13 cellular contexts compared by ENCODE assay signal in the genomic region with DNA sequence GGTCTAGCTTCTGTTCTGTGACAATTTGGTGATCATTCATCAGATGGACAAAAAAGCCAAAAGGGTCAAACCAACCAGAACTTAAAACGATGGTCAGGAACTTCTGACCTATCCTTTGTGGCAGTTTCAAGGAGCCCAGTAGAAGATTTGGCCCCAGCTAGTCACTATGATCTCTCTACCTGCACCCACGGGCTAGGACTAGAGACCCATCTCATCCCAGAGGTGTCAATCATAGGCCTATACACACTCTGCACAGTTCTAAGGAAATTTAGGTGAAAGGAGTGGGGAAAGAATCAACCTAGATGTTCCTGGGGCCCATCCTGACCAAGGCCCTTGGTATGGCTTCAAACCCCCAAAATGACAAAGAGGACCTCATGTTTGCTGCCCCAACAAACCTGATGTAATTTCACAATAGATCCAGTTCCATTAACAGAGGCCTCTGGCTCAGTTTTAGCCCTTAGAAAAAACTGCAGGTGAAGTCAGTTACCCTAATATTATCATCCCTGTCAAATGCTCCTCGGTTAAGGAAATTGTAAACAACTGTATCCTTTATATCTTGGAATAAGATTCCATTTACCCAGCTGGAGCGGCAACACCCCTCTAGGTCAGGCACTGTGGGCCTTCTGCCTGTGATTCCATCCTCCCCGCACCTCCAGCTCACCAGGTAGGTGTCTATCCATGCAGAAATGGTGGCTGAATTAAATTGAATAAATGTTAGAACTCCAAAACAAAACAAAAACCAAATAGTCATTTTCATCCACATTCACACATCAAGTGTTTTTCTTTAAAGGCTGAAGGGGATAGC.
DNase-seq lines count a peak whose midpoint lies in the region; ATAC-seq and TF ChIP-seq lines count a peak whose summit lies in the region.
"Had no signal": no experiment of that assay in that cellular context is flagged by ENCODE, and none has a peak within 500 bp of the region (broad histone marks: within the 10 kb centered on the region; RNA-seq: fewer than 3 reads in every experiment).

No MANE protein-coding gene starts in this region.

- H3K4me2 ChIP-seq in trophoblast cell (ENCODE audit: low read length): no peak overlapping the region
- H3K4me2 ChIP-seq: BLaER1 had no signal

- H3K27me3 ChIP-seq in liver (ENCODE audit: control insufficient read depth in 4 of 4, insufficient read depth in 4 of 4, low read length in 3 of 4) (no peaks in the 10 kb centered on the region), trophoblast cell (ENCODE audit: insufficient read depth, low read length) (no peaks in the 10 kb centered on the region)
- H3K27me3 ChIP-seq: BLaER1 had no signal

- H3K79me1 ChIP-seq in trophoblast cell (ENCODE audit: low read length): peaks cover 31% of the 10 kb centered on the region

- CTCF ChIA-PET in HEK293 (lab: Yijun Ruan, JAX): interaction anchor here (0.5 to 1.2 kb wide), 3 partner anchors 9 to 119 kb away, joined by 3 read pairs; no protein-coding TSS in a partner anchor

- H4K8ac ChIP-seq in trophoblast cell (ENCODE audit: low read depth, low read length): no peak overlapping the region

- POLR2A ChIA-PET in HEK293 (lab: Yijun Ruan, JAX): no interaction called here

- DNase-seq in dermis blood vessel endothelial cell (peak; percentile 1), trophoblast cell (no peak), mesenteric fat pad (ENCODE audit: low spot score) (no peak)
- DNase-seq: CD8-positive, alpha-beta T cell; HFFc6; NCI-H187; NCI-H524 treated with DMSO at 0.1 percent for 48 hours had no signal

- no peaks in the 10 kb centered on the region for H3K9me3 ChIP-seq in HEK293 (ENCODE audit: control insufficient read depth, insufficient read depth, low read depth, low read length)
- no peaks in the 10 kb centered on the region for H3K9me3 ChIP-seq in liver (ENCODE audit: control insufficient read depth in 4 of 4, low read length in 3 of 4)
- no peaks in the 10 kb centered on the region for H3K9me3 ChIP-seq in trophoblast cell (ENCODE audit: insufficient read depth, low read depth, low read length)
- H3K9me3 ChIP-seq: BLaER1 had no signal

- peak overlapping the region; percentile 54 for H2BK5ac ChIP-seq in trophoblast cell (ENCODE audit: low read depth, low read length, poor library complexity)

- H3K27ac ChIP-seq in HEK293 (ENCODE audit: extremely low read depth, low read depth, low read length): no peak overlapping the region
- peak overlapping the region; percentile 48 to 78 for H3K27ac ChIP-seq in liver (ENCODE audit: low read depth in 1 of 2, low read length in 2 of 2)
- H3K27ac ChIP-seq in trophoblast cell (ENCODE audit: low read depth, low read length): no peak overlapping the region
- H3K27ac ChIP-seq: BLaER1 had no signal

- H4K91ac ChIP-seq in trophoblast cell (ENCODE audit: low read depth, low read length): peak overlapping the region; percentile 75

- H3K14ac ChIP-seq in trophoblast cell (ENCODE audit: low read length): peak overlapping the region; percentile 75

- ATAC-seq in HG03439 (IDR thresholded peaks at IDR 0.05; ENCODE audit: unreplicated experiment) (no peak), GM21737 (IDR thresholded peaks at IDR 0.05; ENCODE audit: unreplicated experiment) (no peak)
- ATAC-seq: CD8-positive, alpha-beta T cell; Panc1 had no signal

- H3K4me3 ChIP-seq in HEK293 (ENCODE audit: low read depth, low read length): no peak overlapping the region
- no peak overlapping the region for H3K4me3 ChIP-seq in liver (ENCODE audit: low read depth in 1 of 3, low read length in 3 of 3)
- no peak overlapping the region for H3K4me3 ChIP-seq in trophoblast cell (ENCODE audit: low read depth, low read length)
- H3K4me3 ChIP-seq: BLaER1 had no signal

- H3K23ac ChIP-seq in trophoblast cell (ENCODE audit: low read length): no peak overlapping the region

- no peaks in the 10 kb centered on the region for H3K36me3 ChIP-seq in HEK293 (ENCODE audit: control insufficient read depth in 2 of 2, insufficient read depth in 1 of 2, low read length in 2 of 2)
- H3K36me3 ChIP-seq in liver (ENCODE audit: control insufficient read depth in 4 of 4, insufficient read depth in 3 of 4, low read depth in 1 of 4, low read length in 3 of 4): no peaks in the 10 kb centered on the region
- H3K36me3 ChIP-seq in trophoblast cell (ENCODE audit: control insufficient read depth in 1 of 2, insufficient read depth in 2 of 2, low read length in 2 of 2): no peaks in the 10 kb centered on the region
- H3K36me3 ChIP-seq: BLaER1 had no signal

- TF ChIP-seq CTCF in HEK293 (tag by site-specific recombination; IDR thresholded peaks at IDR 0.05): no peak
- no peak for TF ChIP-seq CTCF in liver (IDR thresholded peaks at IDR 0.05; ENCODE audit: low read depth, low read length, missing input control)

- peak overlapping the region; percentile 44 for H2AK5ac ChIP-seq in trophoblast cell (ENCODE audit: low read length)

- 63% methylated on average over 5 of the region's 5 CpGs for WGBS in liver
- WGBS in trophoblast cell (ENCODE audit: extremely low coverage, insufficient coverage, insufficient read length): no CpG with 5 or more reads among the region's 5 CpGs

- no peak overlapping the region for H3K18ac ChIP-seq in trophoblast cell (ENCODE audit: low read length)

- peak overlapping the region; percentile 19 for H3K4ac ChIP-seq in trophoblast cell (ENCODE audit: low read depth, low read length)

- H4K12ac ChIP-seq in trophoblast cell (ENCODE audit: low read depth, low read length): no peak overlapping the region

- H3K4me1 ChIP-seq in HEK293 (ENCODE audit: control insufficient read depth, insufficient read depth, low read length) (peaks cover 13% of the 10 kb centered on the region), liver (ENCODE audit: control insufficient read depth in 4 of 4, insufficient read depth in 4 of 4, low read length in 3 of 4) (peaks cover 4 to 46% (median 36%) of the 10 kb centered on the region in 4 donors), trophoblast cell (ENCODE audit: control insufficient read depth in 1 of 2, insufficient read depth in 2 of 2, low read length in 2 of 2) (peaks cover 0 to 6% of the 10 kb centered on the region in 2 experiments)

- H2BK120ac ChIP-seq in trophoblast cell (ENCODE audit: insufficient read depth, low read length, poor library complexity): peak overlapping the region; percentile 87

- no peak overlapping the region for H2AFZ ChIP-seq in trophoblast cell (ENCODE audit: insufficient read depth, low read length, poor library complexity)

- H3K9ac ChIP-seq in liver (ENCODE audit: low read depth in 1 of 2, low read length in 2 of 2): peak overlapping the region in 1 of 2 donors; percentile 14
- H3K9ac ChIP-seq in trophoblast cell (ENCODE audit: low read length): no peak overlapping the region
- H3K9ac ChIP-seq: BLaER1 had no signal

- peak overlapping the region; percentile 86 for H2BK12ac ChIP-seq in trophoblast cell (ENCODE audit: low read length)

- TF ChIP-seq RAD21 in liver (IDR thresholded peaks at IDR 0.05): no peak

- no peaks in the 10 kb centered on the region for H3K79me2 ChIP-seq in trophoblast cell (ENCODE audit: control insufficient read depth, insufficient read depth, low read length, poor library complexity)

TF ChIP-seq in HEK293, 187 proteins besides CTCF, POLR2A, EP300 and RAD21 (continues in another document):
- no peak for TF ChIP-seq ZNF561 (tag by site-specific recombination; IDR thresholded peaks at IDR 0.05; ENCODE audit: borderline replicate concordance)
- no peak for TF ChIP-seq ZNF211 (tag by site-specific recombination; IDR thresholded peaks at IDR 0.05; ENCODE audit: low read depth)
- TF ChIP-seq ZNF24 (tag by site-specific recombination; IDR thresholded peaks at IDR 0.05): no peak
- TF ChIP-seq, protein P1, sequence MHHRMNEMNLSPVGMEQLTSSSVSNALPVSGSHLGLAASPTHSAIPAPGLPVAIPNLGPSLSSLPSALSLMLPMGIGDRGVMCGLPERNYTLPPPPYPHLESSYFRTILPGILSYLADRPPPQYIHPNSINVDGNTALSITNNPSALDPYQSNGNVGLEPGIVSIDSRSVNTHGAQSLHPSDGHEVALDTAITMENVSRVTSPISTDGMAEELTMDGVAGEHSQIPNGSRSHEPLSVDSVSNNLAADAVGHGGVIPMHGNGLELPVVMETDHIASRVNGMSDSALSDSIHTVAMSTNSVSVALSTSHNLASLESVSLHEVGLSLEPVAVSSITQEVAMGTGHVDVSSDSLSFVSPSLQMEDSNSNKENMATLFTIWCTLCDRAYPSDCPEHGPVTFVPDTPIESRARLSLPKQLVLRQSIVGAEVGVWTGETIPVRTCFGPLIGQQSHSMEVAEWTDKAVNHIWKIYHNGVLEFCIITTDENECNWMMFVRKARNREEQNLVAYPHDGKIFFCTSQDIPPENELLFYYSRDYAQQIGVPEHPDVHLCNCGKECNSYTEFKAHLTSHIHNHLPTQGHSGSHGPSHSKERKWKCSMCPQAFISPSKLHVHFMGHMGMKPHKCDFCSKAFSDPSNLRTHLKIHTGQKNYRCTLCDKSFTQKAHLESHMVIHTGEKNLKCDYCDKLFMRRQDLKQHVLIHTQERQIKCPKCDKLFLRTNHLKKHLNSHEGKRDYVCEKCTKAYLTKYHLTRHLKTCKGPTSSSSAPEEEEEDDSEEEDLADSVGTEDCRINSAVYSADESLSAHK (tag by site-specific recombination; IDR thresholded peaks at IDR 0.05): peak; percentile 90

TF ChIP-seq in liver, 16 proteins besides CTCF, POLR2A, EP300 and RAD21 (continues in another document):
- no peak for TF ChIP-seq RXRA (IDR thresholded peaks at IDR 0.05)
- no peak for TF ChIP-seq HNF4A (conservative IDR thresholded peaks at IDR 0.05)
- TF ChIP-seq, protein P2, sequence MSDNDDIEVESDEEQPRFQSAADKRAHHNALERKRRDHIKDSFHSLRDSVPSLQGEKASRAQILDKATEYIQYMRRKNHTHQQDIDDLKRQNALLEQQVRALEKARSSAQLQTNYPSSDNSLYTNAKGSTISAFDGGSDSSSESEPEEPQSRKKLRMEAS (IDR thresholded peaks at IDR 0.05): no peak
- TF ChIP-seq, protein P3, sequence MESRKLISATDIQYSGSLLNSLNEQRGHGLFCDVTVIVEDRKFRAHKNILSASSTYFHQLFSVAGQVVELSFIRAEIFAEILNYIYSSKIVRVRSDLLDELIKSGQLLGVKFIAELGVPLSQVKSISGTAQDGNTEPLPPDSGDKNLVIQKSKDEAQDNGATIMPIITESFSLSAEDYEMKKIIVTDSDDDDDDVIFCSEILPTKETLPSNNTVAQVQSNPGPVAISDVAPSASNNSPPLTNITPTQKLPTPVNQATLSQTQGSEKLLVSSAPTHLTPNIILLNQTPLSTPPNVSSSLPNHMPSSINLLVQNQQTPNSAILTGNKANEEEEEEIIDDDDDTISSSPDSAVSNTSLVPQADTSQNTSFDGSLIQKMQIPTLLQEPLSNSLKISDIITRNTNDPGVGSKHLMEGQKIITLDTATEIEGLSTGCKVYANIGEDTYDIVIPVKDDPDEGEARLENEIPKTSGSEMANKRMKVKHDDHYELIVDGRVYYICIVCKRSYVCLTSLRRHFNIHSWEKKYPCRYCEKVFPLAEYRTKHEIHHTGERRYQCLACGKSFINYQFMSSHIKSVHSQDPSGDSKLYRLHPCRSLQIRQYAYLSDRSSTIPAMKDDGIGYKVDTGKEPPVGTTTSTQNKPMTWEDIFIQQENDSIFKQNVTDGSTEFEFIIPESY (IDR thresholded peaks at IDR 0.05): no peak
- no peak for TF ChIP-seq JUND (IDR thresholded peaks at IDR 0.05)
- no peak for TF ChIP-seq TAF1 (conservative IDR thresholded peaks at IDR 0.05)

Comparison
In these comparisons a context has a peak if more than half of its experiments do, and no peak if none do; other contexts are left out.
1. H3K27ac ChIP-seq: peak in liver (2 of 2); none in HEK293 (single experiment) and trophoblast cell (single experiment).